ENCODE assay signal across 8 cellular contexts in the genomic region with DNA sequence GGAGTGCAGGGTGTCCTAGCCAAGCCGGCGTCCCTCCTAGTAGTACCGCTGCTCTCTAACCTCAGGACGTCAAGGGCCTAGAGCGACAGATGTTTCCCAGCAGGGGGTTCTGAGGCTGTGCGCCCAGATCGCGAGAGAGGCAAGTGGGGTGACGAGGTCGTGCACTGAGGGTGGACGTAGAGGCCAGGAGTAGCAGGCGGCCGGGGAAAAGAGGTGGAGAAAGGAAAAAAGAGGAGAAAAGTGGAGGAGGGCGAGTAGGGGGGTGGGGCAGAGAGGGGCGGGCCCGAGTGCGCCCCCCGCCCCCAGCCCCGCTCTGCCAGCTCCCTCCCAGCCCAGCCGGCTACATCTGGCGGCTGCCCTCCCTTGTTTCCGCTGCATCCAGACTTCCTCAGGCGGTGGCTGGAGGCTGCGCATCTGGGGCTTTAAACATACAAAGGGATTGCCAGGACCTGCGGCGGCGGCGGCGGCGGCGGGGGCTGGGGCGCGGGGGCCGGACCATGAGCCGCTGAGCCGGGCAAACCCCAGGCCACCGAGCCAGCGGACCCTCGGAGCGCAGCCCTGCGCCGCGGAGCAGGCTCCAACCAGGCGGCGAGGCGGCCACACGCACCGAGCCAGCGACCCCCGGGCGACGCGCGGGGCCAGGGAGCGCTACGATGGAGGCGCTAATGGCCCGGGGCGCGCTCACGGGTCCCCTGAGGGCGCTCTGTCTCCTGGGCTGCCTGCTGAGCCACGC. TPM values are rescaled to one million over a fixed set of nuclear protein-coding genes. Genes with fewer than 3 reads are reported as not detected.
DNase-seq lines count a peak whose midpoint lies in the region; TF ChIP-seq lines count a peak whose summit lies in the region.

A gene (plus strand): TSS at position 372 of the 733 bp plus-strand sequence. CDS start 282 bp downstream, at position 654.

- POLR2A ChIA-PET in AG04450 (lab: Yijun Ruan, JAX) = interaction anchor here (0.5 to 3.2 kb wide), 7 partner anchors 7 to 1431 kb away, joined by 3 to 59 read pairs (median 12); no protein-coding TSS in a partner anchor

- H3K4me3 ChIP-seq in AG04450 (ENCODE audit: low read depth, low read length) (peak within 1 kb of the TSS; percentile 94), epithelial cell of proximal tubule (ENCODE audit: low read depth, low read length) (peak within 1 kb of the TSS; percentile 52)

- no peaks in the 10 kb centered on the region for H3K9me3 ChIP-seq in AG04450 (ENCODE audit: control insufficient read depth, insufficient read depth, low read length)

- TF ChIP-seq CTCF in AG04450 (IDR thresholded peaks at IDR 0.05; ENCODE audit: low read depth, low read length) (no peak), epithelial cell of proximal tubule (conservative IDR thresholded peaks at IDR 0.05; ENCODE audit: low read depth, low read length) (no peak)

- CTCF ChIA-PET in AG04450 (lab: Charles Lee) = interaction anchor here (0.7 to 2.4 kb wide), 2 partner anchors 14 to 223 kb away, joined by 3 to 13 read pairs; no protein-coding TSS in a partner anchor

- DNase-seq in AG04450 (ENCODE audit: low read depth, low spot score) (no peak), NCI-H1105 (lab: John Stamatoyannopoulos, UW) (peak; percentile 62), epithelial cell of proximal tubule (ENCODE audit: low read depth) (no peak), mucosa of gallbladder (ENCODE audit: low spot score) (peak; percentile 61), AML-193 (lab: John Stamatoyannopoulos, UW) (no peak), NCI-H345 treated with DMSO at 0.1 percent for 48 hours (lab: John Stamatoyannopoulos, UW; ENCODE audit: unreplicated experiment) (no peak), germinal center (ENCODE audit: low spot score) (no peak)
- DNase-seq in stimulated activated CD4-positive, alpha-beta T cell treated with anti-CD3 and anti-CD28 coated beads, Interleukin-15, amount 100 ng/mL, for 24 hours = no peak

- H3K27me3 ChIP-seq in AG04450 (ENCODE audit: control insufficient read depth, insufficient read depth, low read length) = no peaks in the 10 kb centered on the region

- H3K27ac ChIP-seq in AG04450 (ENCODE audit: low read depth, low read length) = peak within 1 kb of the TSS; percentile 87

RNA-seq across cellular contexts. Expression of the gene that starts here (rescaled TPM):
- polyA plus RNA-seq in AG04450 (2011; rRNA removed) = 1,281 and 1,465 TPM in 2 replicates
- 747 and 998 TPM in 2 replicates for polyA minus RNA-seq in AG04450 (2011; rRNA and poly(A)+ RNA removed)
- total RNA-seq in epithelial cell of proximal tubule = 5.6 and 19.2 TPM in 2 replicates
- total RNA-seq in mucosa of gallbladder = 264 TPM

Comparison
In these comparisons a context has a peak if more than half of its experiments do, and no peak if none do; other contexts are left out.
1. RNA of the gene that starts here (total RNA-seq): 264 TPM in mucosa of gallbladder (single experiment); 5.6 to 19.2 TPM in epithelial cell of proximal tubule; every median in the first group is over 10 times any median in the second.
2. DNase-seq: peak in NCI-H1105 (single experiment) and mucosa of gallbladder (single experiment); none in AG04450 (single experiment), epithelial cell of proximal tubule (single experiment), AML-193 (0 of 2), NCI-H345 treated with DMSO at 0.1 percent for 48 hours (single experiment), germinal center (single experiment) and stimulated activated CD4-positive, alpha-beta T cell treated with anti-CD3 and anti-CD28 coated beads, Interleukin-15, amount 100 ng/mL, for 24 hours (single experiment).